ENCODE assay signal across 25 cellular contexts in the genomic region with DNA sequence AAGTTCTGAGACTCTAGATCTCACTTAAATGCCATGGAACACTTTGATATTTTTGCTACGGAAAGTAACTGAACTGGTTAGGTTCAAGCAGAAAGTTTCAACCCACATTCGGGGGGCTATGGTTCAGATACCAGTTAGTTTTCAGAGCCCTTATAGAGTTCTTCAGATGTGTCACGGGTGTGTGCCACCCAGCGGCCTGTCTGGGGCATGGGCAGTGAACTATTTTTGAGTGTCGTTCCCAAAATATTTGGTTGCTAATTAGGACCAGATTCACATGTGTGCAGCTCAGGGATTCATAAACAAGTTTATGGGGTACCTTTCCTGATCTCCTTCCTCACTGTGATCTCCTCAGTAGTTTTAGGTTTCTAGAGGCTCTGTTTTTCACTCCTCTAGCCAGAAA.
DNase-seq lines count a peak whose midpoint lies in the region; ATAC-seq and TF ChIP-seq lines count a peak whose summit lies in the region.
"Had no signal": no experiment of that assay in that cellular context is flagged by ENCODE, and none has a peak within 500 bp of the region (broad histone marks: within the 10 kb centered on the region; RNA-seq: fewer than 3 reads in every experiment).

No MANE protein-coding gene starts in this region.

- H3K4me2 ChIP-seq in hepatocyte, result no peak overlapping the region

- H3K4me1 ChIP-seq in hepatocyte (ENCODE audit: insufficient read depth), result no peaks in the 10 kb centered on the region
- no peaks in the 10 kb centered on the region for H3K4me1 ChIP-seq in left lung
- H3K4me1 ChIP-seq: adrenal gland, BE2C, heart left ventricle had no signal

- TF ChIP-seq CTCF in HFFc6 (IDR thresholded peaks at IDR 0.05) (peak; percentile 67; the same call in 1 of the 2 replicates), WTC11 (IDR thresholded peaks at IDR 0.05) (no peak), hepatocyte (IDR thresholded peaks at IDR 0.05; ENCODE audit: poor library complexity) (peak; percentile 16), left lung (IDR thresholded peaks at IDR 0.05) (no peak)

- H3K9me3 ChIP-seq in hepatocyte (ENCODE audit: low read depth), result no peaks in the 10 kb centered on the region
- H3K9me3 ChIP-seq in left lung, result peaks cover 0 to 8% of the 10 kb centered on the region in 2 donors
- H3K9me3 ChIP-seq: adrenal gland, BE2C had no signal

- no peak overlapping the region for H2AFZ ChIP-seq in hepatocyte

- POLR2A ChIA-PET in WTC11 (lab: Charles Lee), result no interaction called here

- H3K27me3 ChIP-seq in hepatocyte, result no peaks in the 10 kb centered on the region
- no peaks in the 10 kb centered on the region for H3K27me3 ChIP-seq in left lung
- H3K27me3 ChIP-seq: adrenal gland, BE2C, heart left ventricle had no signal

- no peaks in the 10 kb centered on the region for H3K9me2 ChIP-seq in hepatocyte (replicated peaks; ENCODE audit: insufficient read depth)

- intact Hi-C loops in left lung (cut with DNase I), result no loop called here
- intact Hi-C loops in Right ventricle myocardium inferior (cut with DNase I), result no loop called here

- ATAC-seq in WTC11 (0 out of 2 replicates have a peak, but pooled peaks have one; percentile 30), left lung (no peak), Right ventricle myocardium inferior (no peak)
- ATAC-seq: esophagus mucosa; HCT116; heart left ventricle; K562; sciatic nerve; stimulated activated naive B cell treated with anti-CD40 and anti-IgM and Interleukin-4, amounts not matched to agents 10 μg/mL and 1 μg/mL and 100 μg/mL, for 72 hours; T-cell had no signal

- H3K27me3 Mint-ChIP-seq in HFFc6 (ENCODE audit: insufficient read depth), result peaks cover 13% of the 10 kb centered on the region
- no peaks in the 10 kb centered on the region for H3K27me3 Mint-ChIP-seq in WTC11 (ENCODE audit: low read depth)
- H3K27me3 Mint-ChIP-seq: stimulated activated naive B cell treated with anti-CD40 and anti-IgM and Interleukin-4, amounts not matched to agents 10 μg/mL and 1 μg/mL and 100 μg/mL, for 72 hours had no signal

- WGBS in hepatocyte (ENCODE audit: low lambda C conversion rate, missing lambda C conversion rate), result 70% methylated on average over 5 of the region's 5 CpGs

- CTCF ChIA-PET in WTC11 (lab: Charles Lee), result interaction anchor here (1.1 kb wide), 1 partner anchor 11 kb away, joined by 3 read pairs; no protein-coding TSS in a partner anchor

- DNase-seq in AG20443 (ENCODE audit: low spot score) (peak; percentile 71), HFFc6 (no peak), WTC11 (ENCODE audit: low spot score) (no peak), hepatocyte (ENCODE audit: low spot score) (no peak), left lung (no peak), DMS53 (lab: John Stamatoyannopoulos, UW) (no peak), Right ventricle myocardium inferior (ENCODE audit: missing footprints) (no peak), GM19240 (ENCODE audit: insufficient read length, low spot score) (no peak)
- DNase-seq: activated CD4-positive, alpha-beta T cell treated with anti-CD3 and anti-CD28 coated beads, Interleukin-2, amount 50 U/mL, for 1 hour; activated CD8-positive, alpha-beta memory T cell treated with anti-CD3 and anti-CD28 coated beads, Interleukin-2, amount 50 U/mL, for 4 hours; activated effector memory CD4-positive, alpha-beta T cell treated with anti-CD3 and anti-CD28 coated beads, Interleukin-2, amount 50 U/mL, for 16 hours; adrenal gland; BE2C; heart left ventricle; NCI-H1048; NCI-H2081; NCI-H524; Right ventricle myocardium superior; stimulated activated naive B cell treated with anti-CD40 and anti-IgM and Interleukin-4, amounts not matched to agents 10 μg/mL and 1 μg/mL and 100 μg/mL, for 72 hours; T-cell had no signal

- H3K4me1 Mint-ChIP-seq in HFFc6 (ENCODE audit: low read depth), result no peaks in the 10 kb centered on the region
- no peaks in the 10 kb centered on the region for H3K4me1 Mint-ChIP-seq in WTC11
- H3K4me1 Mint-ChIP-seq: stimulated activated naive B cell treated with anti-CD40 and anti-IgM and Interleukin-4, amounts not matched to agents 10 μg/mL and 1 μg/mL and 100 μg/mL, for 72 hours; T-cell had no signal

- H3K27ac Mint-ChIP-seq in HFFc6 (no peak overlapping the region), WTC11 (no peak overlapping the region)
- H3K27ac Mint-ChIP-seq: stimulated activated naive B cell treated with anti-CD40 and anti-IgM and Interleukin-4, amounts not matched to agents 10 μg/mL and 1 μg/mL and 100 μg/mL, for 72 hours; T-cell had no signal

- H3K4me3 ChIP-seq in hepatocyte (no peak overlapping the region), left lung (no peak overlapping the region)
- H3K4me3 ChIP-seq: adrenal gland, heart left ventricle, K562, lung had no signal

- H3K36me3 Mint-ChIP-seq in HFFc6 (ENCODE audit: low read depth) (no peaks in the 10 kb centered on the region), WTC11 (peaks cover 9% of the 10 kb centered on the region)
- H3K36me3 Mint-ChIP-seq: stimulated activated naive B cell treated with anti-CD40 and anti-IgM and Interleukin-4, amounts not matched to agents 10 μg/mL and 1 μg/mL and 100 μg/mL, for 72 hours; T-cell had no signal

- no peaks in the 10 kb centered on the region for H3K79me2 ChIP-seq in hepatocyte

- no peak overlapping the region for H3K27ac ChIP-seq in hepatocyte
- H3K27ac ChIP-seq in left lung, result no peak overlapping the region
- H3K27ac ChIP-seq: adrenal gland, heart left ventricle had no signal

- no peaks in the 10 kb centered on the region for H4K20me1 ChIP-seq in hepatocyte (ENCODE audit: insufficient read depth, poor library complexity, severe bottlenecking)

- no peaks in the 10 kb centered on the region for H3K9me3 Mint-ChIP-seq in HFFc6
- peaks cover 20% of the 10 kb centered on the region for H3K9me3 Mint-ChIP-seq in WTC11
- H3K9me3 Mint-ChIP-seq: stimulated activated naive B cell treated with anti-CD40 and anti-IgM and Interleukin-4, amounts not matched to agents 10 μg/mL and 1 μg/mL and 100 μg/mL, for 72 hours had no signal

- H3K4me3 Mint-ChIP-seq in HFFc6, result no peak overlapping the region
- no peak overlapping the region for H3K4me3 Mint-ChIP-seq in WTC11
- H3K4me3 Mint-ChIP-seq: stimulated activated naive B cell treated with anti-CD40 and anti-IgM and Interleukin-4, amounts not matched to agents 10 μg/mL and 1 μg/mL and 100 μg/mL, for 72 hours; T-cell had no signal

- H3K36me3 ChIP-seq in hepatocyte (replicated peaks; ENCODE audit: insufficient read depth, low read depth) (no peaks in the 10 kb centered on the region), left lung (no peaks in the 10 kb centered on the region)
- H3K36me3 ChIP-seq: adrenal gland, BE2C, heart left ventricle had no signal

TF ChIP-seq in WTC11, 78 proteins besides CTCF, POLR2A, EP300 and RAD21 (continues in another document):
- TF ChIP-seq, protein P1, sequence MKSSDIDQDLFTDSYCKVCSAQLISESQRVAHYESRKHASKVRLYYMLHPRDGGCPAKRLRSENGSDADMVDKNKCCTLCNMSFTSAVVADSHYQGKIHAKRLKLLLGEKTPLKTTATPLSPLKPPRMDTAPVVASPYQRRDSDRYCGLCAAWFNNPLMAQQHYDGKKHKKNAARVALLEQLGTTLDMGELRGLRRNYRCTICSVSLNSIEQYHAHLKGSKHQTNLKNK (CRISPR knock-in tag; IDR thresholded peaks at IDR 0.05), result no peak
- TF ChIP-seq SOX15 (CRISPR knock-in tag; IDR thresholded peaks at IDR 0.05), result no peak
- TF ChIP-seq ZNF396 (CRISPR knock-in tag; IDR thresholded peaks at IDR 0.05; ENCODE audit: borderline replicate concordance), result no peak
- TF ChIP-seq ZNF138 (CRISPR knock-in tag; conservative IDR thresholded peaks at IDR 0.05), result no peak
- TF ChIP-seq ZBTB21 (CRISPR knock-in tag; IDR thresholded peaks at IDR 0.05; ENCODE audit: borderline replicate concordance), result no peak
- TF ChIP-seq, protein P2, sequence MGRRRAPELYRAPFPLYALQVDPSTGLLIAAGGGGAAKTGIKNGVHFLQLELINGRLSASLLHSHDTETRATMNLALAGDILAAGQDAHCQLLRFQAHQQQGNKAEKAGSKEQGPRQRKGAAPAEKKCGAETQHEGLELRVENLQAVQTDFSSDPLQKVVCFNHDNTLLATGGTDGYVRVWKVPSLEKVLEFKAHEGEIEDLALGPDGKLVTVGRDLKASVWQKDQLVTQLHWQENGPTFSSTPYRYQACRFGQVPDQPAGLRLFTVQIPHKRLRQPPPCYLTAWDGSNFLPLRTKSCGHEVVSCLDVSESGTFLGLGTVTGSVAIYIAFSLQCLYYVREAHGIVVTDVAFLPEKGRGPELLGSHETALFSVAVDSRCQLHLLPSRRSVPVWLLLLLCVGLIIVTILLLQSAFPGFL (CRISPR knock-in tag; IDR thresholded peaks at IDR 0.05; ENCODE audit: borderline replicate concordance), result no peak
- TF ChIP-seq SMAD4 (CRISPR knock-in tag; IDR thresholded peaks at IDR 0.05), result no peak
- no peak for TF ChIP-seq RORB (CRISPR knock-in tag; IDR thresholded peaks at IDR 0.05)
- TF ChIP-seq OVOL2 (CRISPR knock-in tag; IDR thresholded peaks at IDR 0.05; ENCODE audit: borderline replicate concordance), result no peak
- TF ChIP-seq, protein P3, sequence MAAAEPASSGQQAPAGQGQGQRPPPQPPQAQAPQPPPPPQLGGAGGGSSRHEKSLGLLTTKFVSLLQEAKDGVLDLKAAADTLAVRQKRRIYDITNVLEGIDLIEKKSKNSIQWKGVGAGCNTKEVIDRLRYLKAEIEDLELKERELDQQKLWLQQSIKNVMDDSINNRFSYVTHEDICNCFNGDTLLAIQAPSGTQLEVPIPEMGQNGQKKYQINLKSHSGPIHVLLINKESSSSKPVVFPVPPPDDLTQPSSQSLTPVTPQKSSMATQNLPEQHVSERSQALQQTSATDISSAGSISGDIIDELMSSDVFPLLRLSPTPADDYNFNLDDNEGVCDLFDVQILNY (CRISPR knock-in tag; IDR thresholded peaks at IDR 0.05), result no peak
- TF ChIP-seq, protein P4, sequence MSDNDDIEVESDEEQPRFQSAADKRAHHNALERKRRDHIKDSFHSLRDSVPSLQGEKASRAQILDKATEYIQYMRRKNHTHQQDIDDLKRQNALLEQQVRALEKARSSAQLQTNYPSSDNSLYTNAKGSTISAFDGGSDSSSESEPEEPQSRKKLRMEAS (CRISPR knock-in tag; IDR thresholded peaks at IDR 0.05), result no peak
- TF ChIP-seq, protein P5, sequence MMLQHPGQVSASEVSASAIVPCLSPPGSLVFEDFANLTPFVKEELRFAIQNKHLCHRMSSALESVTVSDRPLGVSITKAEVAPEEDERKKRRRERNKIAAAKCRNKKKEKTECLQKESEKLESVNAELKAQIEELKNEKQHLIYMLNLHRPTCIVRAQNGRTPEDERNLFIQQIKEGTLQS (CRISPR knock-in tag; conservative IDR thresholded peaks at IDR 0.05), result no peak
- TF ChIP-seq TCF7 (CRISPR knock-in tag; IDR thresholded peaks at IDR 0.05; ENCODE audit: low read depth), result no peak
- no peak for TF ChIP-seq ETV6 (CRISPR knock-in tag; IDR thresholded peaks at IDR 0.05)
- TF ChIP-seq IRF2 (CRISPR knock-in tag; IDR thresholded peaks at IDR 0.05; ENCODE audit: borderline replicate concordance, low read depth), result no peak

Comparison
In these comparisons a context has a peak if more than half of its experiments do, and no peak if none do; other contexts are left out.
1. CTCF ChIP-seq: peak in HFFc6 (single experiment) and hepatocyte (single experiment); none in WTC11 (single experiment) and left lung (0 of 2).